24 cellular contexts compared by ENCODE assay signal in the genomic region with DNA sequence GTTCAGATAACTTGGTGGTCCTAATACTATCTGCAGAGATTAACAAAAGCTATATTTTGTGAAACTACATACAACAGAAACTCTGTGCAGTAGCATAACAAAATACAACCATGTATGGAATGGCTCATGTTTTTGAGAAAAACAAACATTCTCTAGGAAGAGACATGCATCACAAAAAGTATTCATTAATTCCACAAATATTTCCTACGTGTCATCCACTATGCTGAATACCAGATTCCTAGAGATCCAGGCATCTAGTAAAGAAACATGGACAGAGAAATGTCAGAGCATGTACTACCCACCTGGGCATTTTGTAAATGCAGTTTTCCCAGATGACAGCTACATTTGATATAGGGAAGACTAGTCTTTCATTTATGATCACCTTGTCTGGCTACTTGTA.
DNase-seq lines count a peak whose midpoint lies in the region; ATAC-seq, FAIRE-seq and TF ChIP-seq lines count a peak whose summit lies in the region.
"Had no signal": no experiment of that assay in that cellular context is flagged by ENCODE, and none has a peak within 500 bp of the region (broad histone marks: within the 10 kb centered on the region; RNA-seq: fewer than 3 reads in every experiment).

No MANE protein-coding gene starts in this region.

- CTCF ChIA-PET in IMR-90 (lab: Yijun Ruan, JAX), result no interaction called here

- dilution Hi-C loops in IMR-90 (cut with HindIII; ENCODE audit: low sequenced_read_pairs, unreplicated experiment), result no loop called here

- H2BK20ac ChIP-seq in IMR-90 (ENCODE audit: low read depth, low read length), result no peak overlapping the region

- DNase-seq in AG10803 (ENCODE audit: low read depth) (peak; percentile 9), EL (peak; percentile 14), IMR-90 (no peak), prostate gland (ENCODE audit: low spot score) (no peak), DMS53 (lab: John Stamatoyannopoulos, UW) (no peak)
- no peak for DNase-seq in activated naive CD8-positive, alpha-beta T cell treated with anti-CD3 and anti-CD28 coated beads, Interleukin-2, amount 50 U/mL, for 24 hours
- DNase-seq: 8988T; Caco-2; CD4-positive, CD25-positive, alpha-beta regulatory T cell; CD8-positive, alpha-beta T cell; DMS 273 treated with DMSO at 0.1 percent for 48 hours; DMS79 treated with DMSO at 0.1 percent for 48 hours; GF-D8; H9 had no signal

- no peak overlapping the region for H3K4ac ChIP-seq in IMR-90 (ENCODE audit: low read depth, low read length)

- H3K27me3 ChIP-seq in IMR-90 (ENCODE audit: control insufficient read depth, insufficient read depth, low read length), result no peaks in the 10 kb centered on the region; the same call in 1 of the 2 replicates
- no peaks in the 10 kb centered on the region for H3K27me3 ChIP-seq in prostate gland (replicated peaks; ENCODE audit: insufficient read depth)

- no peaks in the 10 kb centered on the region for H3K9me3 ChIP-seq in IMR-90 (ENCODE audit: control insufficient read depth, insufficient read depth, low read length)
- H3K9me3 ChIP-seq in prostate gland, result no peaks in the 10 kb centered on the region
- H3K9me3 ChIP-seq: BLaER1, Caco-2 had no signal

- no peak overlapping the region for H2AK9ac ChIP-seq in IMR-90 (replicated peaks; ENCODE audit: low read depth, low read length, poor library complexity)

- no peaks in the 10 kb centered on the region for H3K9me3 Mint-ChIP-seq in activated naive CD8-positive, alpha-beta T cell treated with anti-CD3 and anti-CD28 coated beads, Interleukin-2, amount 50 U/mL, for 24 hours
- H3K9me3 Mint-ChIP-seq: CD8-positive, alpha-beta T cell; GM23338 had no signal

- H2AK5ac ChIP-seq in IMR-90 (ENCODE audit: low read depth, low read length), result no peak overlapping the region

- H3K4me2 ChIP-seq in IMR-90 (ENCODE audit: low read depth, low read length), result no peak overlapping the region
- H3K4me2 ChIP-seq: BLaER1, GM23338 had no signal

- no peak overlapping the region for H3K4me3 Mint-ChIP-seq in activated naive CD8-positive, alpha-beta T cell treated with anti-CD3 and anti-CD28 coated beads, Interleukin-2, amount 50 U/mL, for 24 hours
- H3K4me3 Mint-ChIP-seq: B cell; CD4-positive, CD25-positive, alpha-beta regulatory T cell; CD8-positive, alpha-beta T cell; GM23338; H9 had no signal

- peaks cover 3% of the 10 kb centered on the region for H3K27me3 Mint-ChIP-seq in activated naive CD8-positive, alpha-beta T cell treated with anti-CD3 and anti-CD28 coated beads, Interleukin-2, amount 50 U/mL, for 24 hours
- H3K27me3 Mint-ChIP-seq: B cell; CD4-positive, CD25-positive, alpha-beta regulatory T cell had no signal

- H3K27ac Mint-ChIP-seq in activated naive CD8-positive, alpha-beta T cell treated with anti-CD3 and anti-CD28 coated beads, Interleukin-2, amount 50 U/mL, for 24 hours, result no peak overlapping the region
- H3K27ac Mint-ChIP-seq: B cell; CD4-positive, CD25-positive, alpha-beta regulatory T cell; CD8-positive, alpha-beta T cell; GM23338; H9 had no signal

- no peaks in the 10 kb centered on the region for H4K20me1 ChIP-seq in IMR-90 (ENCODE audit: insufficient read depth, low read length)
- H4K20me1 ChIP-seq: BLaER1 had no signal

- H3K18ac ChIP-seq in IMR-90 (ENCODE audit: low read depth, low read length), result no peak overlapping the region

- no peak overlapping the region for H2BK5ac ChIP-seq in IMR-90 (ENCODE audit: low read depth, low read length, poor library complexity, severe bottlenecking)

- H2BK15ac ChIP-seq in IMR-90 (ENCODE audit: low read depth, low read length), result no peak overlapping the region

- H3K4me3 ChIP-seq in AG10803 (ENCODE audit: low read length), result no peak overlapping the region
- H3K4me3 ChIP-seq in IMR-90 (ENCODE audit: insufficient read depth, low read depth, low read length), result no peak overlapping the region
- H3K4me3 ChIP-seq in prostate gland, result no peak overlapping the region
- H3K4me3 ChIP-seq: BLaER1, GM23338 had no signal

- no peak overlapping the region for H3K56ac ChIP-seq in IMR-90 (ENCODE audit: extremely low read depth, insufficient read depth, low read length)

- H3K4me1 Mint-ChIP-seq in activated naive CD8-positive, alpha-beta T cell treated with anti-CD3 and anti-CD28 coated beads, Interleukin-2, amount 50 U/mL, for 24 hours, result peaks cover 2% of the 10 kb centered on the region
- H3K4me1 Mint-ChIP-seq: B cell, GM23338, H9 had no signal

- no peak overlapping the region for H3K9ac ChIP-seq in IMR-90 (ENCODE audit: low read depth, low read length)
- H3K9ac ChIP-seq: BLaER1 had no signal

- no peak overlapping the region for H3K27ac ChIP-seq in IMR-90 (ENCODE audit: insufficient read depth, low read length)
- no peak overlapping the region for H3K27ac ChIP-seq in prostate gland
- H3K27ac ChIP-seq: BLaER1, C4-2B had no signal

- no peaks in the 10 kb centered on the region for H3K9me1 ChIP-seq in IMR-90 (ENCODE audit: insufficient read depth, low read length)

- H3K4me1 ChIP-seq in IMR-90 (ENCODE audit: control insufficient read depth, insufficient read depth, low read length) (peaks cover 2% of the 10 kb centered on the region; the same call in 1 of the 2 replicates), prostate gland (replicated peaks) (no peaks in the 10 kb centered on the region)
- H3K4me1 ChIP-seq: BLaER1, Caco-2 had no signal

- BruUV-seq in IMR-90 (replicated peaks; lab: Mats Ljungman, UMichigan), result no TSS peak

- H4K8ac ChIP-seq in IMR-90 (ENCODE audit: low read depth in 2 of 2, low read length in 2 of 2), result no peak overlapping the region

- POLR2A ChIA-PET in IMR-90 (lab: Charles Lee; ENCODE audit: unreplicated experiment), result no interaction called here

- TF ChIP-seq RAD21 in IMR-90 (IDR thresholded peaks at IDR 0.05; ENCODE audit: low read length), result no peak

- H3K79me1 ChIP-seq in IMR-90 (ENCODE audit: low read depth in 1 of 2, low read length in 2 of 2), result no peaks in the 10 kb centered on the region

- no peak overlapping the region for H4K91ac ChIP-seq in IMR-90 (ENCODE audit: insufficient read depth, low read depth, low read length)

- ATAC-seq in IMR-90 (ENCODE audit: low read depth), result peak; percentile 27
- no peak for ATAC-seq in activated naive CD8-positive, alpha-beta T cell treated with anti-CD3 and anti-CD28 coated beads, Interleukin-2, amount 50 U/mL, for 24 hours
- no peak for ATAC-seq in GM19035 (IDR thresholded peaks at IDR 0.05; ENCODE audit: unreplicated experiment)
- ATAC-seq: CD8-positive, alpha-beta T cell; GM23338; HCT116 had no signal

- no peak overlapping the region for H2AFZ ChIP-seq in IMR-90 (replicated peaks; ENCODE audit: low read length, poor library complexity)
- H2AFZ ChIP-seq: GM23338 had no signal

- in situ Hi-C loops in IMR-90 (cut with MboI; ENCODE audit: low sequenced_read_pairs), result loop anchor here (25.0 kb wide), 2 partner anchors 527 to 1202 kb away; no protein-coding TSS in a partner anchor

- intact Hi-C loops in IMR-90 (cut with micrococcal nuclease), result loop anchor here (2.0 to 10.0 kb wide), 2 partner anchors 306 to 1100 kb away; no protein-coding TSS in a partner anchor
- intact Hi-C loops in prostate gland (cut with DNase I), result no loop called here

- TF ChIP-seq CTCF in AG10803 (conservative IDR thresholded peaks at IDR 0.05; ENCODE audit: low read length), result no peak
- TF ChIP-seq CTCF in IMR-90 (conservative IDR thresholded peaks at IDR 0.05; ENCODE audit: low read depth, low read length), result no peak
- TF ChIP-seq CTCF in prostate gland (IDR thresholded peaks at IDR 0.05), result no peak

- no peak overlapping the region for H4K5ac ChIP-seq in IMR-90 (ENCODE audit: low read depth, low read length)

- peak; percentile 65 for FAIRE-seq in colon (lab: Jason Lieb, UNC)
- FAIRE-seq: D721Med, GM12892, GM19239 had no signal

- no peak for TF ChIP-seq POLR2A in IMR-90 (IDR thresholded peaks at IDR 0.05; ENCODE audit: low read depth, low read length)
- no peak for TF ChIP-seq POLR2A in prostate gland (IDR thresholded peaks at IDR 0.05)

- H3K36me3 ChIP-seq in IMR-90 (ENCODE audit: control insufficient read depth, insufficient read depth, low read length), result no peaks in the 10 kb centered on the region
- no peaks in the 10 kb centered on the region for H3K36me3 ChIP-seq in prostate gland
- H3K36me3 ChIP-seq: BLaER1 had no signal

- no peak overlapping the region for H3K14ac ChIP-seq in IMR-90 (replicated peaks; ENCODE audit: low read depth, low read length)

- WGBS in IMR-90 (ENCODE audit: extremely low coverage in 2 of 2, insufficient read length in 1 of 2), 2 experiments, result no CpG with 5 or more reads among the region's 1 CpG
- 73% methylated on average over 1 of the region's 1 CpG for WGBS in prostate gland

- no peaks in the 10 kb centered on the region for H3K36me3 Mint-ChIP-seq in activated naive CD8-positive, alpha-beta T cell treated with anti-CD3 and anti-CD28 coated beads, Interleukin-2, amount 50 U/mL, for 24 hours (ENCODE audit: low read depth)
- H3K36me3 Mint-ChIP-seq: CD4-positive, CD25-positive, alpha-beta regulatory T cell; CD8-positive, alpha-beta T cell had no signal

- no peak overlapping the region for H3K23ac ChIP-seq in IMR-90 (ENCODE audit: low read depth, low read length)

- no peak overlapping the region for H2BK120ac ChIP-seq in IMR-90 (ENCODE audit: low read depth, low read length)

TF ChIP-seq in IMR-90, 13 proteins besides CTCF, POLR2A, EP300 and RAD21 (continues in another document):
- TF ChIP-seq CHD1 (IDR thresholded peaks at IDR 0.05; ENCODE audit: low read depth, low read length) (no peak), MAZ (IDR thresholded peaks at IDR 0.05; ENCODE audit: borderline replicate concordance, low read depth, low read length) (no peak), MXI1 (IDR thresholded peaks at IDR 0.05; ENCODE audit: borderline replicate concordance, low read depth, low read length) (no peak), RFX5 (IDR thresholded peaks at IDR 0.05; ENCODE audit: low read depth, low read length) (no peak), BHLHE40 (IDR thresholded peaks at IDR 0.05; ENCODE audit: low read depth, low read length) (no peak), RCOR1 (IDR thresholded peaks at IDR 0.05; ENCODE audit: insufficient replicate concordance, low read length) (no peak), SMC3 (IDR thresholded peaks at IDR 0.05; ENCODE audit: low read depth, low read length) (no peak)
- TF ChIP-seq, protein P1, sequence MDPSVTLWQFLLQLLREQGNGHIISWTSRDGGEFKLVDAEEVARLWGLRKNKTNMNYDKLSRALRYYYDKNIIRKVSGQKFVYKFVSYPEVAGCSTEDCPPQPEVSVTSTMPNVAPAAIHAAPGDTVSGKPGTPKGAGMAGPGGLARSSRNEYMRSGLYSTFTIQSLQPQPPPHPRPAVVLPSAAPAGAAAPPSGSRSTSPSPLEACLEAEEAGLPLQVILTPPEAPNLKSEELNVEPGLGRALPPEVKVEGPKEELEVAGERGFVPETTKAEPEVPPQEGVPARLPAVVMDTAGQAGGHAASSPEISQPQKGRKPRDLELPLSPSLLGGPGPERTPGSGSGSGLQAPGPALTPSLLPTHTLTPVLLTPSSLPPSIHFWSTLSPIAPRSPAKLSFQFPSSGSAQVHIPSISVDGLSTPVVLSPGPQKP (IDR thresholded peaks at IDR 0.05; ENCODE audit: borderline replicate concordance, low read depth, low read length), result no peak

Comparison
In these comparisons a context has a peak if more than half of its experiments do, and no peak if none do; other contexts are left out.
1. DNase-seq: peak in AG10803 (single experiment) and EL (single experiment); none in IMR-90 (single experiment), prostate gland (single experiment), DMS53 (single experiment) and activated naive CD8-positive, alpha-beta T cell treated with anti-CD3 and anti-CD28 coated beads, Interleukin-2, amount 50 U/mL, for 24 hours (single experiment).